In the genomic region with DNA sequence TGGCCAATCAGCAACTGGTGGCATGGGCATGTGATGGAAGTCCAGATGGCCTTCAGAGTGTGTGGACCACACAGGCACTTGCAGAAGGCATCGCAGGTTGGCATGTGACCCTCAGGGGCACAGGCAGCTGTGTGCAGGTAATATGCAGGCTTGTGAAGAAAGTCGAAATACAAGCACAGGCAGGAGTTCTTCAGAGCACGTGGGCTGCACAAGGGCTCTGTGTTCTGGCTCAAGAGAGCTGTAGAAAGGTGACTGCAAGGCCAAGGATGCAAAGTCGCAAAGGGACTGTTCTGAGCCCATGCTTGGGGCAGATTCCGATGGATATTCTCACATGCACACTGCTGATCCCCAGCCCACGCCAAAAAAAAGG, we compare ENCODE assay signal across 14 cellular contexts. TPM values are rescaled to one million over a fixed set of nuclear protein-coding genes. Genes with fewer than 3 reads are reported as not detected.
DNase-seq lines count a peak whose midpoint lies in the region; ATAC-seq and TF ChIP-seq lines count a peak whose summit lies in the region.
"Had no signal": no experiment of that assay in that cellular context is flagged by ENCODE, and none has a peak within 500 bp of the region (broad histone marks: within the 10 kb centered on the region; RNA-seq: fewer than 3 reads in every experiment).

No MANE protein-coding gene starts in this region.

- no peak for DNase-seq in CD8-positive, alpha-beta T cell
- DNase-seq in GM23338 (ENCODE audit: low spot score) (no peak), SJSA1 (ENCODE audit: low read depth in 1 of 2, low spot score in 2 of 2) (no peak), NAMALWA (ENCODE audit: low spot score) (no peak)
- DNase-seq in naive thymus-derived CD4-positive, alpha-beta T cell, result no peak
- DNase-seq in activated CD4-positive, alpha-beta T cell treated with anti-CD3 and anti-CD28 coated beads, Interleukin-2, amount 50 U/mL, for 1 hour, result no peak

- no peaks in the 10 kb centered on the region for H3K9me2 ChIP-seq in GM23338 (ENCODE audit: insufficient read depth)

- ATAC-seq in CD8-positive, alpha-beta T cell, result peak; percentile 1
- no peak for ATAC-seq in GM23338
- no peak for ATAC-seq in naive thymus-derived CD4-positive, alpha-beta T cell
- ATAC-seq in GM18520 (IDR thresholded peaks at IDR 0.05; ENCODE audit: unreplicated experiment), result no peak
- ATAC-seq in HG03354 (IDR thresholded peaks at IDR 0.05; ENCODE audit: poor library complexity, severe bottlenecking, unreplicated experiment), result no peak

- no peaks in the 10 kb centered on the region for H4K20me1 ChIP-seq in GM23338 (replicated peaks; ENCODE audit: insufficient read depth)

- no peak for TF ChIP-seq CTCF in CD8-positive, alpha-beta T cell (IDR thresholded peaks at IDR 0.05)
- TF ChIP-seq CTCF in GM23338 (conservative IDR thresholded peaks at IDR 0.05; ENCODE audit: low read depth in 2 of 2), result no peak

- peak overlapping the region; percentile 80 for H3K27ac Mint-ChIP-seq in CD8-positive, alpha-beta T cell
- H3K27ac Mint-ChIP-seq in GM23338, result no peak overlapping the region
- peak overlapping the region in 6 of 9 donors; percentile 38 to 93 (median 56) for H3K27ac Mint-ChIP-seq in naive thymus-derived CD4-positive, alpha-beta T cell
- H3K27ac Mint-ChIP-seq: activated CD4-positive, alpha-beta T cell treated with anti-CD3 and anti-CD28 coated beads for 36 hours had no signal

- peaks cover 9% of the 10 kb centered on the region for H3K79me2 ChIP-seq in GM23338 (replicated peaks; ENCODE audit: insufficient read depth)

- no peaks in the 10 kb centered on the region for H3K36me3 ChIP-seq in CD8-positive, alpha-beta T cell (ENCODE audit: insufficient read depth, low read length)
- peaks cover 7% of the 10 kb centered on the region for H3K36me3 ChIP-seq in GM23338 (ENCODE audit: insufficient read depth)
- no peaks in the 10 kb centered on the region for H3K36me3 ChIP-seq in SJSA1
- H3K36me3 ChIP-seq in naive thymus-derived CD4-positive, alpha-beta T cell (ENCODE audit: control insufficient read depth in 2 of 3, insufficient read depth in 3 of 3, low read length in 3 of 3), result no peaks in the 10 kb centered on the region
- H3K36me3 ChIP-seq: upper lobe of left lung had no signal

- no peak overlapping the region for H3K27ac ChIP-seq in CD8-positive, alpha-beta T cell (ENCODE audit: low read depth, low read length)
- H3K27ac ChIP-seq in GM23338 (ENCODE audit: low read depth) (peak overlapping the region; percentile 77), SJSA1 (peak overlapping the region; percentile 90)
- H3K27ac ChIP-seq in naive thymus-derived CD4-positive, alpha-beta T cell (ENCODE audit: low read depth, low read length), result no peak overlapping the region

- H3K9me3 Mint-ChIP-seq in CD8-positive, alpha-beta T cell, result no peaks in the 10 kb centered on the region
- peaks cover 25% of the 10 kb centered on the region for H3K9me3 Mint-ChIP-seq in GM23338
- H3K9me3 Mint-ChIP-seq in naive thymus-derived CD4-positive, alpha-beta T cell, result no peaks in the 10 kb centered on the region
- H3K9me3 Mint-ChIP-seq: activated T-cell treated with anti-CD3 and anti-CD28 coated beads, Interleukin-2, amount 50 U/mL, for 24 hours had no signal

- CTCF ChIA-PET in CD8-positive, alpha-beta T cell (lab: Charles Lee), result interaction anchor here (0.7 to 7.5 kb wide), 18 partner anchors 9 to 143 kb away, joined by 3 to 301 read pairs (median 8); partner anchors contain the start of gene RTP3
- CTCF ChIA-PET in naive thymus-derived CD4-positive, alpha-beta T cell (lab: Charles Lee), result interaction anchor here (0.8 to 7.6 kb wide), 10 partner anchors 8 to 82 kb away, joined by 3 to 197 read pairs (median 7); no protein-coding TSS in a partner anchor

- H3K4me3 ChIP-seq in CD8-positive, alpha-beta T cell (ENCODE audit: low read depth, low read length), result no peak overlapping the region
- H3K4me3 ChIP-seq in GM23338 (no peak overlapping the region), SJSA1 (no peak overlapping the region)
- H3K4me3 ChIP-seq in naive thymus-derived CD4-positive, alpha-beta T cell (ENCODE audit: low read length), result no peak overlapping the region

- peaks cover 5% of the 10 kb centered on the region for H3K4me1 ChIP-seq in CD8-positive, alpha-beta T cell (ENCODE audit: insufficient read depth, low read length)
- H3K4me1 ChIP-seq in GM23338 (ENCODE audit: insufficient read depth), result peaks cover 45% of the 10 kb centered on the region
- H3K4me1 ChIP-seq in SJSA1 (replicated peaks), result peaks cover 30% of the 10 kb centered on the region
- peaks cover 5 to 12% of the 10 kb centered on the region in 2 donors for H3K4me1 ChIP-seq in naive thymus-derived CD4-positive, alpha-beta T cell (ENCODE audit: control insufficient read depth in 2 of 2, insufficient read depth in 2 of 2, low read length in 2 of 2)

- peak overlapping the region; percentile 29 for H3K4me2 ChIP-seq in GM23338

- H2AFZ ChIP-seq in GM23338, result no peak overlapping the region

- H3K27me3 ChIP-seq in CD8-positive, alpha-beta T cell (ENCODE audit: insufficient read depth, low read length), result no peaks in the 10 kb centered on the region
- H3K27me3 ChIP-seq in GM23338 (ENCODE audit: insufficient read depth) (no peaks in the 10 kb centered on the region), SJSA1 (replicated peaks) (no peaks in the 10 kb centered on the region)
- H3K27me3 ChIP-seq in naive thymus-derived CD4-positive, alpha-beta T cell (ENCODE audit: control insufficient read depth in 2 of 2, insufficient read depth in 2 of 2, low read length in 2 of 2), result no peaks in the 10 kb centered on the region
- H3K27me3 ChIP-seq: upper lobe of left lung had no signal

- POLR2A ChIA-PET in CD8-positive, alpha-beta T cell (lab: Charles Lee), result interaction anchor here (1.9 to 2.1 kb wide), 2 partner anchors 19 to 69 kb away, joined by 11 to 27 read pairs; no protein-coding TSS in a partner anchor
- POLR2A ChIA-PET in naive thymus-derived CD4-positive, alpha-beta T cell (lab: Charles Lee), result interaction anchor here (0.7 to 2.9 kb wide), 4 partner anchors 17 to 281 kb away, joined by 3 to 20 read pairs (median 8); no protein-coding TSS in a partner anchor

- no peaks in the 10 kb centered on the region for H3K27me3 Mint-ChIP-seq in CD8-positive, alpha-beta T cell (ENCODE audit: low read depth)
- peaks cover 15% of the 10 kb centered on the region for H3K27me3 Mint-ChIP-seq in GM23338 (ENCODE audit: insufficient read depth, low read depth, poor library complexity)
- peaks cover 0 to 73% (median 0%) of the 10 kb centered on the region in 5 donors for H3K27me3 Mint-ChIP-seq in naive thymus-derived CD4-positive, alpha-beta T cell

- H3F3A ChIP-seq in GM23338 (replicated peaks; ENCODE audit: low read depth), result no peaks in the 10 kb centered on the region

- no peaks in the 10 kb centered on the region for H3K9me3 ChIP-seq in CD8-positive, alpha-beta T cell (ENCODE audit: low read length)
- H3K9me3 ChIP-seq in SJSA1 (replicated peaks), result no peaks in the 10 kb centered on the region; the same call in 1 of the 2 replicates
- H3K9me3 ChIP-seq in naive thymus-derived CD4-positive, alpha-beta T cell (ENCODE audit: control insufficient read depth in 2 of 3, low read length in 3 of 3), result no peaks in the 10 kb centered on the region
- H3K9me3 ChIP-seq: upper lobe of left lung had no signal

- H3K36me3 Mint-ChIP-seq in CD8-positive, alpha-beta T cell, result no peaks in the 10 kb centered on the region
- peaks cover 34% of the 10 kb centered on the region for H3K36me3 Mint-ChIP-seq in GM23338 (ENCODE audit: low read depth)
- H3K36me3 Mint-ChIP-seq in naive thymus-derived CD4-positive, alpha-beta T cell, result no peaks in the 10 kb centered on the region
- H3K36me3 Mint-ChIP-seq: CD4-positive, CD25-positive, alpha-beta regulatory T cell had no signal

- H3K4me1 Mint-ChIP-seq in CD8-positive, alpha-beta T cell (ENCODE audit: low read depth), result peaks cover 17% of the 10 kb centered on the region
- H3K4me1 Mint-ChIP-seq in GM23338, result peaks cover 48% of the 10 kb centered on the region
- H3K4me1 Mint-ChIP-seq in naive thymus-derived CD4-positive, alpha-beta T cell, result peaks cover 9 to 20% (median 17%) of the 10 kb centered on the region in 7 donors

- H3K4me3 Mint-ChIP-seq in CD8-positive, alpha-beta T cell, result no peak overlapping the region
- no peak overlapping the region for H3K4me3 Mint-ChIP-seq in GM23338
- H3K4me3 Mint-ChIP-seq in naive thymus-derived CD4-positive, alpha-beta T cell, result no peak overlapping the region

- intact Hi-C loops in CD8-positive, alpha-beta T cell (cut with DNase I, micrococcal nuclease), result loop anchor here (1.0 to 5.0 kb wide), 10 partner anchors 18 to 281 kb away; partner anchors contain the start of gene RTP3 (in 1 of the 2)
- intact Hi-C loops in naive thymus-derived CD4-positive, alpha-beta T cell (cut with micrococcal nuclease), result loop anchor here (1.0 to 5.0 kb wide), 9 partner anchors 18 to 480 kb away; partner anchors contain the start of gene CCR5 (in 1 of the 2)

TF ChIP-seq in GM23338, 12 proteins besides CTCF, POLR2A, EP300 and RAD21 (continues in another document):
- TF ChIP-seq, protein P1, sequence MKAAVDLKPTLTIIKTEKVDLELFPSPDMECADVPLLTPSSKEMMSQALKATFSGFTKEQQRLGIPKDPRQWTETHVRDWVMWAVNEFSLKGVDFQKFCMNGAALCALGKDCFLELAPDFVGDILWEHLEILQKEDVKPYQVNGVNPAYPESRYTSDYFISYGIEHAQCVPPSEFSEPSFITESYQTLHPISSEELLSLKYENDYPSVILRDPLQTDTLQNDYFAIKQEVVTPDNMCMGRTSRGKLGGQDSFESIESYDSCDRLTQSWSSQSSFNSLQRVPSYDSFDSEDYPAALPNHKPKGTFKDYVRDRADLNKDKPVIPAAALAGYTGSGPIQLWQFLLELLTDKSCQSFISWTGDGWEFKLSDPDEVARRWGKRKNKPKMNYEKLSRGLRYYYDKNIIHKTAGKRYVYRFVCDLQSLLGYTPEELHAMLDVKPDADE (IDR thresholded peaks at IDR 0.05), result no peak
- TF ChIP-seq EZH2 (IDR thresholded peaks at IDR 0.05; ENCODE audit: low read depth, unreplicated experiment) (no peak), CREB1 (CRISPR knock-in tag; IDR thresholded peaks at IDR 0.05; ENCODE audit: low read depth) (no peak), ZNF331 (CRISPR knock-in tag; IDR thresholded peaks at IDR 0.05; ENCODE audit: low read depth) (no peak), ZNF114 (CRISPR knock-in tag; IDR thresholded peaks at IDR 0.05) (no peak)

RNA-seq across cellular contexts. Expression of gene LRRC2, which starts 8.3 kb away (rescaled TPM):
- total RNA-seq in CD8-positive, alpha-beta T cell, result under 1 TPM; 0.33 to 0.75 TPM
- 5.5 and 7.1 TPM in 2 replicates for total RNA-seq in GM23338 (2014; rRNA removed; shearing (Covaris generic))
- 4.0 and 6.5 TPM in 2 replicates for polyA plus RNA-seq in GM23338 (2016; fragmentation: Nextera tagmentation; extraction: Ambion mirVana)
- total RNA-seq in SJSA1 (2014; rRNA removed; shearing (Covaris generic)), result 0.61 and 2.8 TPM in 2 replicates
- total RNA-seq in naive thymus-derived CD4-positive, alpha-beta T cell, result under 1 TPM in 4 of 5 experiments, not detected in 1; 0.10 to 0.35 (median 0.22) TPM
- under 1 TPM in 1 of 2 donors, not detected in 1; 0.48 TPM for polyA plus RNA-seq in naive thymus-derived CD4-positive, alpha-beta T cell

RNA-seq across cellular contexts. Expression of gene FAM240A, which starts 54.5 kb away (rescaled TPM):
- not detected for total RNA-seq in CD8-positive, alpha-beta T cell
- total RNA-seq in GM23338 (2014; rRNA removed; shearing (Covaris generic)), result not detected in 2 replicates
- 0.18 TPM in 1 of 2 replicates, not detected in the other for polyA plus RNA-seq in GM23338 (2016; fragmentation: Nextera tagmentation; extraction: Ambion mirVana)
- total RNA-seq in SJSA1 (2014; rRNA removed; shearing (Covaris generic)), result not detected in 2 replicates
- total RNA-seq in naive thymus-derived CD4-positive, alpha-beta T cell, result not detected
- not detected for polyA plus RNA-seq in naive thymus-derived CD4-positive, alpha-beta T cell
- total RNA-seq: activated CD4-positive, alpha-beta T cell treated with anti-CD3 and anti-CD28 coated beads for 36 hours; CD4-positive, CD25-positive, alpha-beta regulatory T cell; myocyte; upper lobe of left lung had no signal
- polyA plus RNA-seq: adipose tissue; CD4-positive, CD25-positive, alpha-beta regulatory T cell had no signal

Comparison
In these comparisons a context has a peak if more than half of its experiments do, and no peak if none do; other contexts are left out.
1. H3K27ac ChIP-seq: peak in GM23338 (single experiment) and SJSA1 (single experiment); none in CD8-positive, alpha-beta T cell (single experiment) and naive thymus-derived CD4-positive, alpha-beta T cell (single experiment).